1 cellular context compared by ENCODE assay signal in genomic region chr12:116910645-116911449, GRCh38.
TF ChIP-seq lines count a peak whose summit lies in the region.

Gene FBXW8 (plus strand): TSS chr12:116910950. CDS start chr12:116911038, 88 bp downstream.

TF ChIP-seq in GM12878, 131 proteins besides CTCF, POLR2A, EP300 and RAD21 (continued from another document and continues in another):
- TF ChIP-seq SPI1 (IDR thresholded peaks at IDR 0.05; ENCODE audit: borderline replicate concordance, insufficient read depth, low read depth, low read length) (no peak), WRNIP1 (IDR thresholded peaks at IDR 0.05; ENCODE audit: borderline replicate concordance, low read depth, low read length) (no peak), TCF12 (IDR thresholded peaks at IDR 0.05; ENCODE audit: low read depth, low read length) (no peak), MLLT1 (IDR thresholded peaks at IDR 0.05) (no peak), SUPT20H (IDR thresholded peaks at IDR 0.05; ENCODE audit: borderline replicate concordance, control insufficient read depth, low read depth, low read length) (no peak), SRF (IDR thresholded peaks at IDR 0.05; ENCODE audit: low read depth in 2 of 2, low read length in 2 of 2) (0 out of 4 replicates have a peak, but pooled peaks of 1 of the 2 experiments have one; percentile 59), PAX5 (IDR thresholded peaks at IDR 0.05; ENCODE audit: borderline replicate concordance, low read depth, low read length) (peak; percentile 45; the same call in 1 of the 2 replicates), ESRRA (IDR thresholded peaks at IDR 0.05; ENCODE audit: low read length) (no peak), PML (IDR thresholded peaks at IDR 0.05; ENCODE audit: low read length) (no peak), MYB (IDR thresholded peaks at IDR 0.05; ENCODE audit: borderline replicate concordance, low read depth, low read length) (no peak), ZNF384 (IDR thresholded peaks at IDR 0.05; ENCODE audit: borderline replicate concordance, low read depth, low read length) (no peak), POLR2AphosphoS5 (IDR thresholded peaks at IDR 0.05; ENCODE audit: low read length) (peak; percentile 71; the same call in 1 of the 2 replicates), MTA3 (IDR thresholded peaks at IDR 0.05; ENCODE audit: borderline replicate concordance, low read length) (no peak), MEF2B (IDR thresholded peaks at IDR 0.05; ENCODE audit: partially characterized antibody, poor library complexity, severe bottlenecking) (peak; percentile 32), USF1 (IDR thresholded peaks at IDR 0.05; ENCODE audit: borderline replicate concordance, extremely low read length, insufficient read depth, low read depth, low read length) (peak; percentile 51), ZZZ3 (IDR thresholded peaks at IDR 0.05; ENCODE audit: control insufficient read depth, insufficient read length, low read depth) (no peak), CREM (IDR thresholded peaks at IDR 0.05; ENCODE audit: low read depth) (no peak), CREB1 (IDR thresholded peaks at IDR 0.05; ENCODE audit: low read depth) (no peak), CEBPB (IDR thresholded peaks at IDR 0.05; ENCODE audit: borderline replicate concordance in 1 of 2, low read depth in 2 of 2, low read length in 2 of 2) (no peak), GATAD2B (conservative IDR thresholded peaks at IDR 0.05; ENCODE audit: low read depth) (peak; percentile 95), NKRF (conservative IDR thresholded peaks at IDR 0.05) (peak; percentile 91), IKZF2 (IDR thresholded peaks at IDR 0.05) (peak in 1 of 2 experiments; percentile 39; a peak in 2 of 4 replicates), ZSCAN29 (IDR thresholded peaks at IDR 0.05) (no peak), GABPA (IDR thresholded peaks at IDR 0.05; ENCODE audit: low read depth) (peak; percentile 93), STAT1 (conservative IDR thresholded peaks at IDR 0.05) (no peak), BACH1 (IDR thresholded peaks at IDR 0.05; ENCODE audit: borderline replicate concordance) (0 out of 2 replicates have a peak, but pooled peaks have one; percentile 37), NR2C2 (IDR thresholded peaks at IDR 0.05; ENCODE audit: borderline replicate concordance, control insufficient read depth, insufficient read length, low read depth) (no peak), TCF7 (IDR thresholded peaks at IDR 0.05; ENCODE audit: borderline replicate concordance) (no peak), RBBP5 (conservative IDR thresholded peaks at IDR 0.05) (no peak), SREBF2 (IDR thresholded peaks at IDR 0.05; ENCODE audit: low read length) (0 out of 2 replicates have a peak, but pooled peaks have one; percentile 15), SREBF1 (IDR thresholded peaks at IDR 0.05; ENCODE audit: low read length) (no peak), CBX3 (IDR thresholded peaks at IDR 0.05; ENCODE audit: borderline replicate concordance, low read depth) (no peak), NR2F1 (conservative IDR thresholded peaks at IDR 0.05) (peak; percentile 70), IRF4 (IDR thresholded peaks at IDR 0.05; ENCODE audit: low read depth, low read length) (no peak), NBN (IDR thresholded peaks at IDR 0.05) (no peak; the same call in 1 of the 2 replicates), ZNF217 (IDR thresholded peaks at IDR 0.05) (no peak), FOS (IDR thresholded peaks at IDR 0.05; ENCODE audit: borderline replicate concordance, extremely low read depth, insufficient read length) (no peak), BHLHE40 (IDR thresholded peaks at IDR 0.05; ENCODE audit: borderline replicate concordance in 1 of 2, low read depth in 2 of 2, low read length in 1 of 2) (peak; percentile 85 to 95), TBL1XR1 (IDR thresholded peaks at IDR 0.05; ENCODE audit: low read depth, low read length) (no peak), SIX5 (IDR thresholded peaks at IDR 0.05; ENCODE audit: low read depth, low read length, severe bottlenecking) (no peak), ZNF207 (IDR thresholded peaks at IDR 0.05; ENCODE audit: borderline replicate concordance) (peak; percentile 22; the same call in 1 of the 2 replicates), LARP7 (IDR thresholded peaks at IDR 0.05) (peak; percentile 96), MTA2 (IDR thresholded peaks at IDR 0.05; ENCODE audit: low read depth) (no peak), E2F4 (IDR thresholded peaks at IDR 0.05; ENCODE audit: low read depth, low read length) (no peak), PBX3 (IDR thresholded peaks at IDR 0.05; ENCODE audit: insufficient replicate concordance, low read depth, low read length) (no peak), ZBTB4 (CRISPR knock-in tag; IDR thresholded peaks at IDR 0.05) (no peak), SMAD5 (IDR thresholded peaks at IDR 0.05; ENCODE audit: low read depth) (no peak), SP1 (IDR thresholded peaks at IDR 0.05; ENCODE audit: low read depth, low read length) (peak; percentile 79), ASH2L (IDR thresholded peaks at IDR 0.05; ENCODE audit: borderline replicate concordance, low read depth) (peak; percentile 63; the same call in 1 of the 2 replicates), SUZ12 (IDR thresholded peaks at IDR 0.05; ENCODE audit: unreplicated experiment) (no peak), ELK1 (IDR thresholded peaks at IDR 0.05; ENCODE audit: low read depth, low read length) (peak; percentile 73), JUND (IDR thresholded peaks at IDR 0.05; ENCODE audit: low read depth, low read length) (no peak), RB1 (IDR thresholded peaks at IDR 0.05; ENCODE audit: borderline replicate concordance) (no peak; the same call in 1 of the 2 replicates), TARDBP (IDR thresholded peaks at IDR 0.05; ENCODE audit: borderline replicate concordance) (no peak), MEF2A (IDR thresholded peaks at IDR 0.05; ENCODE audit: insufficient read depth, low read depth, low read length) (no peak), SMARCA5 (IDR thresholded peaks at IDR 0.05) (0 out of 2 replicates have a peak, but pooled peaks have one; percentile 73), CHD4 (IDR thresholded peaks at IDR 0.05) (no peak), SMC3 (IDR thresholded peaks at IDR 0.05; ENCODE audit: borderline replicate concordance, low read length) (no peak), HDGF (IDR thresholded peaks at IDR 0.05) (no peak), BRCA1 (IDR thresholded peaks at IDR 0.05; ENCODE audit: low read depth, low read length) (no peak), FOXM1 (IDR thresholded peaks at IDR 0.05; ENCODE audit: low read depth, low read length) (no peak), RAD51 (IDR thresholded peaks at IDR 0.05) (no peak), NRF1 (conservative IDR thresholded peaks at IDR 0.05; ENCODE audit: low read depth, low read length) (no peak), RELA (IDR thresholded peaks at IDR 0.05; ENCODE audit: borderline replicate concordance, partially characterized antibody) (no peak), CBX5 (IDR thresholded peaks at IDR 0.05; ENCODE audit: low read depth) (no peak)
- TF ChIP-seq, protein P1, sequence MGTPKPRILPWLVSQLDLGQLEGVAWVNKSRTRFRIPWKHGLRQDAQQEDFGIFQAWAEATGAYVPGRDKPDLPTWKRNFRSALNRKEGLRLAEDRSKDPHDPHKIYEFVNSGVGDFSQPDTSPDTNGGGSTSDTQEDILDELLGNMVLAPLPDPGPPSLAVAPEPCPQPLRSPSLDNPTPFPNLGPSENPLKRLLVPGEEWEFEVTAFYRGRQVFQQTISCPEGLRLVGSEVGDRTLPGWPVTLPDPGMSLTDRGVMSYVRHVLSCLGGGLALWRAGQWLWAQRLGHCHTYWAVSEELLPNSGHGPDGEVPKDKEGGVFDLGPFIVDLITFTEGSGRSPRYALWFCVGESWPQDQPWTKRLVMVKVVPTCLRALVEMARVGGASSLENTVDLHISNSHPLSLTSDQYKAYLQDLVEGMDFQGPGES (IDR thresholded peaks at IDR 0.05): no peak
- TF ChIP-seq, protein P2, sequence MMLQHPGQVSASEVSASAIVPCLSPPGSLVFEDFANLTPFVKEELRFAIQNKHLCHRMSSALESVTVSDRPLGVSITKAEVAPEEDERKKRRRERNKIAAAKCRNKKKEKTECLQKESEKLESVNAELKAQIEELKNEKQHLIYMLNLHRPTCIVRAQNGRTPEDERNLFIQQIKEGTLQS (IDR thresholded peaks at IDR 0.05; ENCODE audit: borderline replicate concordance, extremely low read depth, low read depth, low read length): no peak
